Comparison of ENCODE assay signal across 10 cellular contexts in genomic region chr7:27116019-27116411, GRCh38. TPM values are rescaled to one million over a fixed set of nuclear protein-coding genes. Genes with fewer than 3 reads are reported as not detected.
DNase-seq lines count a peak whose midpoint lies in the region; ATAC-seq and TF ChIP-seq lines count a peak whose summit lies in the region.
"Had no signal": no experiment of that assay in that cellular context is flagged by ENCODE, and none has a peak within 500 bp of the region (broad histone marks: within the 10 kb centered on the region; RNA-seq: fewer than 3 reads in every experiment).

No MANE protein-coding gene starts in this region.

- no peak overlapping the region for H3K14ac ChIP-seq in trophoblast cell (ENCODE audit: low read length)

- 5 to 8% methylated on average over 13 of the region's 13 CpGs for WGBS in aorta, 2 donors
- no CpG with 5 or more reads among the region's 13 CpGs for WGBS in trophoblast cell (ENCODE audit: extremely low coverage, insufficient coverage, insufficient read length)

- H2BK5ac ChIP-seq in trophoblast cell (ENCODE audit: low read depth, low read length, poor library complexity), result no peak overlapping the region

- no peaks in the 10 kb centered on the region for H3K79me2 ChIP-seq in trophoblast cell (ENCODE audit: control insufficient read depth, insufficient read depth, low read length, poor library complexity)

- DNase-seq in right atrium auricular region (ENCODE audit: low spot score) (peak; percentile 46), left ventricle myocardium superior (no peak), aorta (no peak), trophoblast cell (no peak), NCI-H2081 treated with DMSO at 0.1 percent for 48 hours (lab: John Stamatoyannopoulos, UW) (no peak)
- DNase-seq: activated T-cell treated with anti-CD3 and anti-CD28 coated beads, Interleukin-2, amount 50 U/mL, for 24 hours; cerebellar nuclear complex; naive thymus-derived CD8-positive, alpha-beta T cell; NCI-H187 had no signal

- no peak overlapping the region for H4K8ac ChIP-seq in trophoblast cell (ENCODE audit: low read depth, low read length)

- ATAC-seq in left ventricle myocardium superior (no peak), aorta (ENCODE audit: low FRiP score) (no peak)
- ATAC-seq: naive thymus-derived CD8-positive, alpha-beta T cell had no signal

- H3K9ac ChIP-seq in mucosa of rectum (ENCODE audit: low read depth in 1 of 2, low read length in 2 of 2) (peak overlapping the region; percentile 75 to 86), trophoblast cell (ENCODE audit: low read length) (no peak overlapping the region)

- H3K79me1 ChIP-seq in trophoblast cell (ENCODE audit: low read length), result no peaks in the 10 kb centered on the region

- H3K9me3 ChIP-seq in right atrium auricular region (no peaks in the 10 kb centered on the region), mucosa of rectum (ENCODE audit: control insufficient read depth in 2 of 2, low read length in 2 of 2) (no peaks in the 10 kb centered on the region), aorta (ENCODE audit: control insufficient read depth, low read length) (no peaks in the 10 kb centered on the region), trophoblast cell (ENCODE audit: insufficient read depth, low read depth, low read length) (peaks cover 2% of the 10 kb centered on the region)

- peak overlapping the region in 1 of 2 donors; percentile 41 for H3K27ac ChIP-seq in right atrium auricular region
- peak overlapping the region; percentile 88 to 92 for H3K27ac ChIP-seq in mucosa of rectum (ENCODE audit: low read depth in 2 of 2, low read length in 2 of 2)
- H3K27ac ChIP-seq in aorta (ENCODE audit: low read depth in 1 of 2, low read length in 2 of 2), result peak overlapping the region; percentile 72 to 89
- H3K27ac ChIP-seq in trophoblast cell (ENCODE audit: low read depth, low read length), result no peak overlapping the region

- H3K18ac ChIP-seq in trophoblast cell (ENCODE audit: low read length), result no peak overlapping the region

- intact Hi-C loops in left ventricle myocardium superior (cut with micrococcal nuclease), result no loop called here
- intact Hi-C loops in aorta (cut with DNase I), result loop anchor here in 1 of 2 donors (2.0 kb wide), 1 partner anchor 19 kb away; no protein-coding TSS in a partner anchor

- no peak overlapping the region for H3K23ac ChIP-seq in trophoblast cell (ENCODE audit: low read length)

- no peak overlapping the region for H2BK120ac ChIP-seq in trophoblast cell (ENCODE audit: insufficient read depth, low read length, poor library complexity)

- H2BK12ac ChIP-seq in trophoblast cell (ENCODE audit: low read length), result no peak overlapping the region

- H3K36me3 ChIP-seq in right atrium auricular region (no peaks in the 10 kb centered on the region), mucosa of rectum (ENCODE audit: control insufficient read depth in 2 of 2, insufficient read depth in 2 of 2, low read length in 2 of 2) (peaks cover 0 to 2% of the 10 kb centered on the region in 2 donors), aorta (ENCODE audit: control insufficient read depth in 1 of 2, insufficient read depth in 2 of 2, low read length in 1 of 2) (no peaks in the 10 kb centered on the region), trophoblast cell (ENCODE audit: control insufficient read depth in 1 of 2, insufficient read depth in 2 of 2, low read length in 2 of 2) (no peaks in the 10 kb centered on the region)

- H3K4me1 ChIP-seq in right atrium auricular region (peaks cover 0 to 23% of the 10 kb centered on the region in 2 donors), mucosa of rectum (ENCODE audit: control insufficient read depth in 2 of 2, insufficient read depth in 2 of 2, low read length in 2 of 2) (peaks cover 63 to 77% of the 10 kb centered on the region in 2 donors), aorta (ENCODE audit: control insufficient read depth in 1 of 2, insufficient read depth in 2 of 2, low read length in 2 of 2) (no peaks in the 10 kb centered on the region), trophoblast cell (ENCODE audit: control insufficient read depth in 1 of 2, insufficient read depth in 2 of 2, low read length in 2 of 2) (no peaks in the 10 kb centered on the region)

- H3K4me3 ChIP-seq in right atrium auricular region (no peak overlapping the region), mucosa of rectum (ENCODE audit: low read length in 2 of 2) (peak overlapping the region; percentile 68 to 69), aorta (ENCODE audit: low read length in 2 of 2) (peak overlapping the region; percentile 53 to 64), trophoblast cell (ENCODE audit: low read depth, low read length) (no peak overlapping the region)

- no peak overlapping the region for H4K91ac ChIP-seq in trophoblast cell (ENCODE audit: low read depth, low read length)

- no peak overlapping the region for H3K4ac ChIP-seq in trophoblast cell (ENCODE audit: low read depth, low read length)

- TF ChIP-seq CTCF in right atrium auricular region (IDR thresholded peaks at IDR 0.05), result no peak

- H4K12ac ChIP-seq in trophoblast cell (ENCODE audit: low read depth, low read length), result no peak overlapping the region

- H2AK5ac ChIP-seq in trophoblast cell (ENCODE audit: low read length), result no peak overlapping the region

- H3K4me2 ChIP-seq in trophoblast cell (ENCODE audit: low read length), result no peak overlapping the region

- H2AFZ ChIP-seq in trophoblast cell (ENCODE audit: insufficient read depth, low read length, poor library complexity), result no peak overlapping the region

- H3K27me3 ChIP-seq in right atrium auricular region, result peaks cover 14 to 39% of the 10 kb centered on the region in 2 donors
- H3K27me3 ChIP-seq in mucosa of rectum (ENCODE audit: control insufficient read depth in 2 of 2, insufficient read depth in 2 of 2, low read length in 2 of 2), result no peaks in the 10 kb centered on the region
- H3K27me3 ChIP-seq in aorta (ENCODE audit: control insufficient read depth in 1 of 2, insufficient read depth in 2 of 2, low read length in 1 of 2), result no peaks in the 10 kb centered on the region
- peaks cover 80% of the 10 kb centered on the region for H3K27me3 ChIP-seq in trophoblast cell (ENCODE audit: insufficient read depth, low read length)

RNA-seq across cellular contexts. Expression of gene HOXA2, which starts 13.5 kb away (rescaled TPM):
- total RNA-seq in right atrium auricular region (under 1 TPM; 0.16 to 0.33 TPM), left ventricle myocardium superior (0.12 TPM), aorta (1 to 10 TPM; 1.6 to 4.7 TPM)
- 1 to 10 TPM; 2.3 to 3.6 TPM for polyA plus RNA-seq in aorta
- not detected in 2 replicates for polyA plus RNA-seq in trophoblast cell (2013)
- total RNA-seq: naive thymus-derived CD8-positive, alpha-beta T cell had no signal
- polyA plus RNA-seq: naive thymus-derived CD8-positive, alpha-beta T cell had no signal

RNA-seq across cellular contexts. Expression of gene HOXA4, which starts 14.5 kb away (rescaled TPM):
- 1 to 10 TPM in 1 of 2 donors, under 1 TPM in 1; 0.59 to 1.2 TPM for total RNA-seq in right atrium auricular region
- 0.15 TPM for total RNA-seq in left ventricle myocardium superior
- 10 to 100 TPM in 1 of 2 donors, 1 to 10 TPM in 1; 5.6 to 11.6 TPM for total RNA-seq in aorta
- 10 to 100 TPM in 1 of 2 donors, 1 to 10 TPM in 1; 2.6 to 10.1 TPM for polyA plus RNA-seq in aorta
- polyA plus RNA-seq in trophoblast cell (2013), result 0.03 TPM in 1 of 2 replicates, not detected in the other

RNA-seq across cellular contexts. Expression of gene HOXA1, which starts 20.2 kb away (rescaled TPM):
- total RNA-seq in right atrium auricular region, result under 1 TPM in 1 of 2 donors, not detected in 1; 0.20 TPM
- total RNA-seq in left ventricle myocardium superior, result not detected
- 1 to 10 TPM; 1.3 to 1.6 TPM for total RNA-seq in aorta
- polyA plus RNA-seq in aorta, result under 1 TPM; 0.59 to 0.88 TPM
- polyA plus RNA-seq in trophoblast cell (2013), result 0.05 and 0.06 TPM in 2 replicates

RNA-seq across cellular contexts. Expression of gene HOXA5, which starts 27.5 kb away (rescaled TPM):
- under 1 TPM; 0.24 to 0.96 TPM for total RNA-seq in right atrium auricular region
- total RNA-seq in left ventricle myocardium superior, result not detected
- total RNA-seq in aorta, result 10 to 100 TPM in 1 of 2 donors, 1 to 10 TPM in 1; 8.0 to 11.8 TPM
- 1 to 10 TPM; 1.6 to 2.7 TPM for polyA plus RNA-seq in aorta
- polyA plus RNA-seq in trophoblast cell (2013), result not detected in 2 replicates
- total RNA-seq: naive thymus-derived CD8-positive, alpha-beta T cell had no signal
- polyA plus RNA-seq: naive thymus-derived CD8-positive, alpha-beta T cell had no signal

RNA-seq across cellular contexts. Expression of gene HOXA6, which starts 31.6 kb away (rescaled TPM):
- total RNA-seq in right atrium auricular region, result not detected
- not detected for total RNA-seq in left ventricle myocardium superior
- 1 to 10 TPM; 6.3 to 7.6 TPM for total RNA-seq in aorta
- under 1 TPM in 1 of 2 donors, not detected in 1; 0.97 TPM for polyA plus RNA-seq in aorta
- polyA plus RNA-seq in trophoblast cell (2013), result not detected in 2 replicates
- total RNA-seq: naive thymus-derived CD8-positive, alpha-beta T cell had no signal
- polyA plus RNA-seq: naive thymus-derived CD8-positive, alpha-beta T cell had no signal

Comparison
In these comparisons a context has a peak if more than half of its experiments do, and no peak if none do; other contexts are left out.
1. H3K4me3 ChIP-seq: peak in mucosa of rectum (2 of 2) and aorta (2 of 2); none in right atrium auricular region (0 of 2) and trophoblast cell (single experiment).